8 cellular contexts compared by ENCODE assay signal in the genomic region with DNA sequence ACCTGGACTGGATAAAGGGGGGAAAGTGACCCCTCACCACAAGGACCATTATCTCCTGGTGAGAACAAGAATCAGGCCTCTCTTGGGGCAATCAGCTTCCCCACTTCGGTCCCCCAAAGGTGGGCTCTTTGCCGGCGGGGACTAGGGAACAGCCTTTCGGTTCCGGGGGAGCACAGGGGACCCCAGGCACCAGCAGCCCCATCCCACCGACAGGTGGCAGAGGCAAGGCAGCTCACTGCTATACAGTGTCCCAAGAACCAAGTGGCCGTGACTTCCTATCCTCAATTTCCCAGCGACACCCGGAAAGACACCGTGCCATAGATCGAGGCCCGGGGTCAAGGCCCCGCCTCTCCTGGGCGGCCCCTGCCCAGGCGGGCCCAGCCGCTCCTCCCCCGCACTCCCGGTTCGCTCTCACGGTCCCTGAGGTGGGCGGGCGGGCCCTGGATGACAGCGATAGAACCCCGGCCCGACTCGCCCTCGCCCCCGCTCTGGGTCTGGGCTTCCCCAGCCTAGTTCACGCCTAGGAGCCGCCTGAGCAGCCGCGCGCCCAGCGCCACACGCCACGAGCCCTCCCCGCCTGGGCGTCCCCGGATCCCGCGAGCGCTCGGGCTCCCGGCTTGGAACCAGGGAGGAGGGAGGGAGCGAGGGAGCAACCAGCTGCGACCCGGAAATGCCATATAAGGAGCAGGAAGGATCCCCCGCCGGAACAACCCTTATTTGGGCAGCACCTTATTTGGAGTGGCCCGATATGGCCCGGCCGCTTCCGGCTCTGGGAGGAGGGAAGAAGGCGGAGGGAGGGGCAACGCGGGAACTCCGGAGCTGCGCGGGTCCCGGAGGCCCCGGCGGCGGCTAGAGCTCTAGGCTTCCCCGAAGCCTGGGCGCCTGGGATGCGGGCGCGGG. TPM values are rescaled to one million over a fixed set of nuclear protein-coding genes. Genes with fewer than 3 reads are reported as not detected.
DNase-seq lines count a peak whose midpoint lies in the region; ATAC-seq and TF ChIP-seq lines count a peak whose summit lies in the region.

No MANE protein-coding gene starts in this region.

- H3K4me3 Mint-ChIP-seq in activated B cell treated with CpG ODN at 0.5 μM for 24 hours (peak overlapping the region; percentile 89), immature natural killer cell (peak overlapping the region; percentile 88 to 91 (median 90))

- H3K27me3 Mint-ChIP-seq in activated B cell treated with CpG ODN at 0.5 μM for 24 hours (no peaks in the 10 kb centered on the region), immature natural killer cell (ENCODE audit: low read depth in 3 of 3) (peaks cover 4 to 14% (median 6%) of the 10 kb centered on the region in 3 donors)

- intact Hi-C loops in activated B cell treated with CpG ODN at 0.5 μM for 24 hours (cut with micrococcal nuclease), result loop anchor here (1.0 to 10.0 kb wide), 12 partner anchors 14 to 1838 kb away; a partner anchor contains a TSS

- H3K36me3 Mint-ChIP-seq in activated B cell treated with CpG ODN at 0.5 μM for 24 hours (ENCODE audit: low read depth) (peaks cover 13% of the 10 kb centered on the region), immature natural killer cell (peaks cover 0 to 5% (median 4%) of the 10 kb centered on the region in 3 donors)

- peak overlapping the region; percentile 92 for H3K27ac Mint-ChIP-seq in activated B cell treated with CpG ODN at 0.5 μM for 24 hours
- H3K27ac Mint-ChIP-seq in immature natural killer cell, result peak overlapping the region; percentile 93 to 98 (median 94)

- CTCF ChIA-PET in activated B cell treated with CpG ODN at 0.5 μM for 24 hours (lab: Charles Lee), result interaction anchor here (1.1 to 1.6 kb wide), 6 partner anchors 10 to 112 kb away, joined by 3 to 9 read pairs (median 5); a partner anchor contains a TSS

- DNase-seq in AG09319 (ENCODE audit: extremely low read depth, low read depth), result peak; percentile 98
- peak; percentile 98 for DNase-seq in NCI-H226
- DNase-seq in activated B cell treated with CpG ODN at 0.5 μM for 24 hours, result peak; percentile 94
- DNase-seq in caudate nucleus (lab: John Stamatoyannopoulos, UW), result peak; percentile 91 to 100 (median 98)
- DNase-seq in immature natural killer cell, result peak; percentile 99
- peak; percentile 98 for DNase-seq in smooth muscle cell of the brain vasculature (ENCODE audit: low read depth, low spot score)

- peak overlapping the region; percentile 97 for H3K27ac ChIP-seq in caudate nucleus (ENCODE audit: low read depth, low read length)

- ATAC-seq in GM19025 (IDR thresholded peaks at IDR 0.05; ENCODE audit: low read depth, unreplicated experiment), result peak; percentile 72
- ATAC-seq in HG03280 (IDR thresholded peaks at IDR 0.05; ENCODE audit: unreplicated experiment), result peak; percentile 70
- ATAC-seq in activated B cell treated with CpG ODN at 0.5 μM for 24 hours (ENCODE audit: low read depth), result peak; percentile 64

- H3K9me3 Mint-ChIP-seq in activated B cell treated with CpG ODN at 0.5 μM for 24 hours (no peaks in the 10 kb centered on the region), immature natural killer cell (no peaks in the 10 kb centered on the region)

- POLR2A ChIA-PET in activated B cell treated with CpG ODN at 0.5 μM for 24 hours (lab: Charles Lee), result interaction anchor here (0.5 to 3.3 kb wide), 13 partner anchors 14 to 1643 kb away, joined by 3 to 22 read pairs (median 5); a partner anchor contains a TSS

- H3K4me1 Mint-ChIP-seq in activated B cell treated with CpG ODN at 0.5 μM for 24 hours, result peaks cover 42% of the 10 kb centered on the region
- peaks cover 32 to 34% of the 10 kb centered on the region in 2 donors for H3K4me1 Mint-ChIP-seq in immature natural killer cell

- TF ChIP-seq CTCF in AG09319 (IDR thresholded peaks at IDR 0.05; ENCODE audit: low read depth, low read length) (no peak), activated B cell treated with CpG ODN at 0.5 μM for 24 hours (IDR thresholded peaks at IDR 0.05) (peak; percentile 16)

RNA-seq across cellular contexts. Expression of a gene that starts 0.6 kb away (rescaled TPM):
- total RNA-seq in activated B cell treated with CpG ODN at 0.5 μM for 24 hours, result 10.9 and 14.2 TPM in 2 replicates
- polyA plus RNA-seq in immature natural killer cell, result under 1 TPM in 2 of 3 donors, not detected in 1; 0.52 to 0.99 TPM

RNA-seq across cellular contexts. Expression of a gene that starts 25.8 kb away (rescaled TPM):
- total RNA-seq in activated B cell treated with CpG ODN at 0.5 μM for 24 hours, result 0.42 TPM in 1 of 2 replicates, not detected in the other
- polyA plus RNA-seq in immature natural killer cell, result under 1 TPM in 2 of 3 donors, not detected in 1; 0.11 to 0.48 TPM

Comparison
In these comparisons a context has a peak if more than half of its experiments do, and no peak if none do; other contexts are left out.
1. Peak in every context shown above with its lines: DNase-seq, ATAC-seq and H3K27ac ChIP-seq.